1 cellular context compared by ENCODE assay signal in genomic region chrX:34654939-34655338, GRCh38.
TF ChIP-seq lines count a peak whose summit lies in the region.

No MANE protein-coding gene starts in this region.

TF ChIP-seq in WTC11, 78 proteins besides CTCF, POLR2A, EP300 and RAD21 (continued from another document):
- TF ChIP-seq PRDM15 (CRISPR knock-in tag; IDR thresholded peaks at IDR 0.05): no peak
- no peak for TF ChIP-seq NR3C1 (CRISPR knock-in tag; conservative IDR thresholded peaks at IDR 0.05; ENCODE audit: low read depth)
- no peak for TF ChIP-seq KAT7 (CRISPR knock-in tag; IDR thresholded peaks at IDR 0.05; ENCODE audit: borderline replicate concordance)
- no peak for TF ChIP-seq MXD4 (CRISPR knock-in tag; IDR thresholded peaks at IDR 0.05; ENCODE audit: borderline replicate concordance)
- TF ChIP-seq HMGXB4 (CRISPR knock-in tag; IDR thresholded peaks at IDR 0.05): no peak
- TF ChIP-seq IRF1 (CRISPR knock-in tag; IDR thresholded peaks at IDR 0.05): no peak
- TF ChIP-seq JUN (CRISPR knock-in tag; IDR thresholded peaks at IDR 0.05): no peak
- TF ChIP-seq ZNF425 (CRISPR knock-in tag; conservative IDR thresholded peaks at IDR 0.05): no peak
- TF ChIP-seq E2F5 (CRISPR knock-in tag; IDR thresholded peaks at IDR 0.05): no peak
TF ChIP-seq in WTC11: peak in this region for 0.
